1 cellular context compared by ENCODE assay signal in the genomic region with DNA sequence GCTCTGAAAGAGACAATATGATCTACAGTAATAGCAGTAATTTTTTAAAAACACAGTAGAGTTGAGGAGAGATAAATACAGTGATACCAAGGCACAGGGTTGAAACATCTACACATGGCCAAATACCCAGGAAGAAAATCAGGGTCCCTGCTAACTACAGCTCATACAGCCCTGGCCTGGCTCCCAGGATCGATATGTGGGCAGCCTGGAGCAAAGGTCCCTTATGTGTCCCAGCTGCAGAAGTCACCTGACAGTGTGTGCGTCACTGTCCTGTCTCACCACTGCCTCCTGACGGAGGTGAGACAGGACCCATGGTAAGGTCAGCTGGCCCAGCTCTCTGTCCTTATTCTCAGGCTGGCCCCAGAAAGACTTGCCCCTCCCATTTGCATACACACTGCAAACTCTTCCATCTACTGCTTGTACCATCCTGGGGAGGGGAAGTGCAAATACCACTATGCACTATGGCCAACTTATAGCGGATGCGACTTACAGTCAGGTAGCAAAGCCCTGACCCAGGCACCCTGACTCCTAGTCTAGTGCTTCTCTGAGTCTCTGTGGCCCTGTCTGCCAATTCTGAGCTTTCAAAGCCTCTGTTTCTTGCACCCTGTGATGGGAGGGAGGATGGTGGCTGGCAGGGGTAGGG.
TF ChIP-seq lines count a peak whose summit lies in the region.

No MANE protein-coding gene starts in this region.

TF ChIP-seq in HepG2, 621 proteins besides CTCF, POLR2A, EP300 and RAD21 (continues in another document):
- TF ChIP-seq RBAK (CRISPR knock-in tag; IDR thresholded peaks at IDR 0.05) = no peak
- 0 out of 2 replicates have a peak, but pooled peaks have one; percentile 26 for TF ChIP-seq ZNF770 (CRISPR knock-in tag; IDR thresholded peaks at IDR 0.05)
- TF ChIP-seq ZSCAN25 (CRISPR knock-in tag; IDR thresholded peaks at IDR 0.05) = no peak; the same call in 1 of the 2 replicates
- no peak for TF ChIP-seq CHCHD3 (CRISPR knock-in tag; IDR thresholded peaks at IDR 0.05)
- TF ChIP-seq KLF16 (CRISPR knock-in tag; IDR thresholded peaks at IDR 0.05) = peak in 1 of 2 experiments; percentile 77; a peak in 2 of 4 replicates
- TF ChIP-seq, protein P1, sequence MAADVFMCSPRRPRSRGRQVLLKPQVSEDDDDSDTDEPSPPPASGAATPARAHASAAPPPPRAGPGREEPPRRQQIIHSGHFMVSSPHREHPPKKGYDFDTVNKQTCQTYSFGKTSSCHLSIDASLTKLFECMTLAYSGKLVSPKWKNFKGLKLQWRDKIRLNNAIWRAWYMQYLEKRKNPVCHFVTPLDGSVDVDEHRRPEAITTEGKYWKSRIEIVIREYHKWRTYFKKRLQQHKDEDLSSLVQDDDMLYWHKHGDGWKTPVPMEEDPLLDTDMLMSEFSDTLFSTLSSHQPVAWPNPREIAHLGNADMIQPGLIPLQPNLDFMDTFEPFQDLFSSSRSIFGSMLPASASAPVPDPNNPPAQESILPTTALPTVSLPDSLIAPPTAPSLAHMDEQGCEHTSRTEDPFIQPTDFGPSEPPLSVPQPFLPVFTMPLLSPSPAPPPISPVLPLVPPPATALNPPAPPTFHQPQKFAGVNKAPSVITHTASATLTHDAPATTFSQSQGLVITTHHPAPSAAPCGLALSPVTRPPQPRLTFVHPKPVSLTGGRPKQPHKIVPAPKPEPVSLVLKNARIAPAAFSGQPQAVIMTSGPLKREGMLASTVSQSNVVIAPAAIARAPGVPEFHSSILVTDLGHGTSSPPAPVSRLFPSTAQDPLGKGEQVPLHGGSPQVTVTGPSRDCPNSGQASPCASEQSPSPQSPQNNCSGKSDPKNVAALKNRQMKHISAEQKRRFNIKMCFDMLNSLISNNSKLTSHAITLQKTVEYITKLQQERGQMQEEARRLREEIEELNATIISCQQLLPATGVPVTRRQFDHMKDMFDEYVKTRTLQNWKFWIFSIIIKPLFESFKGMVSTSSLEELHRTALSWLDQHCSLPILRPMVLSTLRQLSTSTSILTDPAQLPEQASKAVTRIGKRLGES (CRISPR knock-in tag; IDR thresholded peaks at IDR 0.05; ENCODE audit: borderline replicate concordance) = no peak
- TF ChIP-seq ZBTB20 (CRISPR knock-in tag; IDR thresholded peaks at IDR 0.05; ENCODE audit: borderline replicate concordance, low read depth) = peak; percentile 91
- TF ChIP-seq KDM3A (CRISPR knock-in tag; IDR thresholded peaks at IDR 0.05; ENCODE audit: low read depth) = peak; percentile 44; the same call in 1 of the 2 replicates
- peak; percentile 91 for TF ChIP-seq SMAD3 (CRISPR knock-in tag; IDR thresholded peaks at IDR 0.05)
- TF ChIP-seq CBFB (CRISPR knock-in tag; IDR thresholded peaks at IDR 0.05) = no peak
- no peak for TF ChIP-seq ZNF333 (CRISPR knock-in tag; IDR thresholded peaks at IDR 0.05; ENCODE audit: borderline replicate concordance)
- no peak for TF ChIP-seq ZFYVE20 (CRISPR knock-in tag; IDR thresholded peaks at IDR 0.05; ENCODE audit: borderline replicate concordance, low read depth)
- TF ChIP-seq, protein P2, sequence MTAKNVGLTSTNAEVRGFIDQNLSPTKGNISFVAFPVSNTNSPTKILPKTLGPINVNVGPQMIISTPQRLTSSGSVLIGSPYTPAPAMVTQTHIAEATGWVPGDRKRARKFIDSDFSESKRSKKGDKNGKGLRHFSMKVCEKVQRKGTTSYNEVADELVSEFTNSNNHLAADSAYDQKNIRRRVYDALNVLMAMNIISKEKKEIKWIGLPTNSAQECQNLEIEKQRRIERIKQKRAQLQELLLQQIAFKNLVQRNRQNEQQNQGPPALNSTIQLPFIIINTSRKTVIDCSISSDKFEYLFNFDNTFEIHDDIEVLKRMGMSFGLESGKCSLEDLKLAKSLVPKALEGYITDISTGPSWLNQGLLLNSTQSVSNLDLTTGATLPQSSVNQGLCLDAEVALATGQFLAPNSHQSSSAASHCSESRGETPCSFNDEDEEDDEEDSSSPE (CRISPR knock-in tag; IDR thresholded peaks at IDR 0.05) = peak; percentile 54; the same call in 1 of the 2 replicates
- peak; percentile 100 for TF ChIP-seq ONECUT2 (CRISPR knock-in tag; IDR thresholded peaks at IDR 0.05)
- no peak for TF ChIP-seq ZNF737 (CRISPR knock-in tag; IDR thresholded peaks at IDR 0.05; ENCODE audit: borderline replicate concordance)
- TF ChIP-seq ZNF34 (CRISPR knock-in tag; IDR thresholded peaks at IDR 0.05; ENCODE audit: borderline replicate concordance) = no peak
- TF ChIP-seq PHF21A (CRISPR knock-in tag; IDR thresholded peaks at IDR 0.05) = peak; percentile 98
- TF ChIP-seq ZNF274 (CRISPR knock-in tag; IDR thresholded peaks at IDR 0.05) = 0 out of 2 replicates have a peak, but pooled peaks have one; percentile 20
- no peak; the same call in 1 of the 2 replicates for TF ChIP-seq KMT2B (CRISPR knock-in tag; IDR thresholded peaks at IDR 0.05)
- TF ChIP-seq CBX2 (IDR thresholded peaks at IDR 0.05; ENCODE audit: low read depth, low read length) = no peak
- TF ChIP-seq CBX2 (CRISPR knock-in tag; IDR thresholded peaks at IDR 0.05; ENCODE audit: low read depth) = no peak
- peak; percentile 54 to 79; a peak in 2 of 4 replicates for TF ChIP-seq HMGXB4 (CRISPR knock-in tag; IDR thresholded peaks at IDR 0.05; ENCODE audit: borderline replicate concordance in 1 of 2, low read depth in 1 of 2)
- TF ChIP-seq, protein P3, sequence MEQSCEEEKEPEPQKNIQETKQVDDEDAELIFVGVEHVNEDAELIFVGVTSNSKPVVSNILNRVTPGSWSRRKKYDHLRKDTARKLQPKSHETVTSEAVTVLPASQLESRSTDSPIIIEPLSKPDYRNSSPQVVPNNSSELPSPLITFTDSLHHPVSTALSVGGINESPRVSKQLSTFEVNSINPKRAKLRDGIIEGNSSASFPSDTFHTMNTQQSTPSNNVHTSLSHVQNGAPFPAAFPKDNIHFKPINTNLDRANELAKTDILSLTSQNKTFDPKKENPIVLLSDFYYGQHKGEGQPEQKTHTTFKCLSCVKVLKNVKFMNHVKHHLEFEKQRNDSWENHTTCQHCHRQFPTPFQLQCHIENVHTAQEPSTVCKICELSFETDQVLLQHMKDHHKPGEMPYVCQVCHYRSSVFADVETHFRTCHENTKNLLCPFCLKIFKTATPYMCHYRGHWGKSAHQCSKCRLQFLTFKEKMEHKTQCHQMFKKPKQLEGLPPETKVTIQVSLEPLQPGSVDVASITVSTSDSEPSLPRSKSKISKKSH (CRISPR knock-in tag; IDR thresholded peaks at IDR 0.05; ENCODE audit: borderline replicate concordance) = no peak
- TF ChIP-seq HOXA7 (CRISPR knock-in tag; IDR thresholded peaks at IDR 0.05) = no peak
- peak; percentile 55 for TF ChIP-seq ZNF609 (CRISPR knock-in tag; IDR thresholded peaks at IDR 0.05; ENCODE audit: borderline replicate concordance)
- TF ChIP-seq ZNF24 (IDR thresholded peaks at IDR 0.05) = no peak
- TF ChIP-seq ZNF724P (CRISPR knock-in tag; IDR thresholded peaks at IDR 0.05; ENCODE audit: borderline replicate concordance) = no peak; the same call in 1 of the 2 replicates
- TF ChIP-seq SP140L (CRISPR knock-in tag; IDR thresholded peaks at IDR 0.05; ENCODE audit: borderline replicate concordance) = no peak
- no peak for TF ChIP-seq TP53 (CRISPR knock-in tag; conservative IDR thresholded peaks at IDR 0.05)
- no peak for TF ChIP-seq MED8 (CRISPR knock-in tag; IDR thresholded peaks at IDR 0.05; ENCODE audit: insufficient replicate concordance)
- TF ChIP-seq, protein P4, sequence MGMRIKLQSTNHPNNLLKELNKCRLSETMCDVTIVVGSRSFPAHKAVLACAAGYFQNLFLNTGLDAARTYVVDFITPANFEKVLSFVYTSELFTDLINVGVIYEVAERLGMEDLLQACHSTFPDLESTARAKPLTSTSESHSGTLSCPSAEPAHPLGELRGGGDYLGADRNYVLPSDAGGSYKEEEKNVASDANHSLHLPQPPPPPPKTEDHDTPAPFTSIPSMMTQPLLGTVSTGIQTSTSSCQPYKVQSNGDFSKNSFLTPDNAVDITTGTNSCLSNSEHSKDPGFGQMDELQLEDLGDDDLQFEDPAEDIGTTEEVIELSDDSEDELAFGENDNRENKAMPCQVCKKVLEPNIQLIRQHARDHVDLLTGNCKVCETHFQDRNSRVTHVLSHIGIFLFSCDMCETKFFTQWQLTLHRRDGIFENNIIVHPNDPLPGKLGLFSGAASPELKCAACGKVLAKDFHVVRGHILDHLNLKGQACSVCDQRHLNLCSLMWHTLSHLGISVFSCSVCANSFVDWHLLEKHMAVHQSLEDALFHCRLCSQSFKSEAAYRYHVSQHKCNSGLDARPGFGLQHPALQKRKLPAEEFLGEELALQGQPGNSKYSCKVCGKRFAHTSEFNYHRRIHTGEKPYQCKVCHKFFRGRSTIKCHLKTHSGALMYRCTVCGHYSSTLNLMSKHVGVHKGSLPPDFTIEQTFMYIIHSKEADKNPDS (CRISPR knock-in tag; IDR thresholded peaks at IDR 0.05) = no peak
- peak; percentile 91 for TF ChIP-seq SAP130 (CRISPR knock-in tag; IDR thresholded peaks at IDR 0.05; ENCODE audit: low read depth)
- peak; percentile 84; the same call in 1 of the 2 replicates for TF ChIP-seq TGIF2 (CRISPR knock-in tag; IDR thresholded peaks at IDR 0.05)
- TF ChIP-seq REPIN1 (CRISPR knock-in tag; IDR thresholded peaks at IDR 0.05; ENCODE audit: borderline replicate concordance, low read depth) = peak; percentile 88; the same call in 1 of the 2 replicates
- TF ChIP-seq MLLT10 (CRISPR knock-in tag; IDR thresholded peaks at IDR 0.05) = no peak
